In genomic region chr4:152715076-152715475, GRCh38 we compare ENCODE assay signal across 30 cellular contexts.
"Had no signal": no experiment of that assay in that cellular context is flagged by ENCODE, and none has a peak within 500 bp of the region (broad histone marks: within the 10 kb centered on the region; RNA-seq: fewer than 3 reads in every experiment).

No MANE protein-coding gene starts in this region.

- FAIRE-seq: endothelial cell of umbilical vein, keratinocyte had no signal

- H3K9me3 ChIP-seq: colonic mucosa, esophagus muscularis mucosa, gastroesophageal sphincter, suprapubic skin, transverse colon, vagina had no signal

- H2AFZ ChIP-seq: parathyroid adenoma had no signal

- H3K36me3 Mint-ChIP-seq: neural progenitor cell had no signal

- H3K4me1 ChIP-seq: colonic mucosa, esophagus muscularis mucosa, gastroesophageal sphincter, parathyroid adenoma, right atrium auricular region, transverse colon had no signal

- H3K4me3 Mint-ChIP-seq: nephron; neural progenitor cell; stimulated activated naive CD8-positive, alpha-beta T cell treated with anti-CD3 and anti-CD28 coated beads, Interleukin-15, amount 100 ng/mL, for 72 hours had no signal

- H3K27ac ChIP-seq: colonic mucosa, esophagus muscularis mucosa, foreskin keratinocyte, gastroesophageal sphincter, neural progenitor cell, parathyroid adenoma, right atrium auricular region, suprapubic skin, transverse colon, vagina had no signal

- H3K4me3 ChIP-seq: colonic mucosa, esophagus muscularis mucosa, gastroesophageal sphincter, heart left ventricle, neural progenitor cell, right atrium auricular region, smooth muscle cell, suprapubic skin, transverse colon, vagina had no signal

- H3K4me2 ChIP-seq: neural progenitor cell, smooth muscle cell had no signal

- H3K27ac Mint-ChIP-seq: nephron; neural progenitor cell; progenitor cell of endocrine pancreas; stimulated activated naive CD8-positive, alpha-beta T cell treated with anti-CD3 and anti-CD28 coated beads, Interleukin-15, amount 100 ng/mL, for 72 hours had no signal

- H3K27me3 ChIP-seq: colonic mucosa, esophagus muscularis mucosa, foreskin keratinocyte, gastroesophageal sphincter, heart left ventricle, neural progenitor cell, right atrium auricular region, suprapubic skin, transverse colon, vagina had no signal

- H3K79me2 ChIP-seq: parathyroid adenoma had no signal

- H3K9ac ChIP-seq: neural progenitor cell, parathyroid adenoma had no signal

- DNase-seq: colonic mucosa; dermis blood vessel endothelial cell; effector memory CD4-positive, alpha-beta T cell; foreskin keratinocyte; heart left ventricle; hippocampal formation; mesendoderm; midbrain; naive thymus-derived CD4-positive, alpha-beta T cell; stimulated activated CD4-positive, alpha-beta T cell treated with anti-CD3 and anti-CD28 coated beads, Interleukin-12 subunit alpha, Interleukin-12 subunit beta, amount 100 ng/mL, for 4 hours; stimulated activated CD4-positive, alpha-beta T cell treated with anti-CD3 and anti-CD28 coated beads, Interleukin-1b, Interleukin-23, amount 100 ng/mL, for 48 hours; stimulated activated CD4-positive, alpha-beta T cell treated with anti-CD3 and anti-CD28 coated beads, Interleukin-4, amount 100 ng/mL, for 1 hour; stimulated activated CD8-positive, alpha-beta memory T cell treated with anti-CD3 and anti-CD28 coated beads, Interleukin-4, amount 100 ng/mL, for 48 hours; stimulated activated naive CD4-positive, alpha-beta T cell; stimulated activated naive CD8-positive, alpha-beta T cell treated with anti-CD3 and anti-CD28 coated beads, Interleukin-15, amount 100 ng/mL, for 72 hours; transverse colon had no signal

- H3K36me3 ChIP-seq: colonic mucosa, esophagus muscularis mucosa, gastroesophageal sphincter, heart left ventricle, neural progenitor cell, right atrium auricular region, suprapubic skin, transverse colon, vagina had no signal

- H3K27me3 Mint-ChIP-seq: progenitor cell of endocrine pancreas; stimulated activated naive CD8-positive, alpha-beta T cell treated with anti-CD3 and anti-CD28 coated beads, Interleukin-15, amount 100 ng/mL, for 72 hours had no signal

- ATAC-seq: foreskin keratinocyte; gastroesophageal sphincter; left lobe of liver; naive thymus-derived CD4-positive, alpha-beta T cell; sciatic nerve; stimulated activated naive CD8-positive, alpha-beta T cell treated with anti-CD3 and anti-CD28 coated beads, Interleukin-15, amount 100 ng/mL, for 72 hours had no signal

- H3K4me1 Mint-ChIP-seq: naive thymus-derived CD4-positive, alpha-beta T cell; stimulated activated naive CD8-positive, alpha-beta T cell treated with anti-CD3 and anti-CD28 coated beads, Interleukin-15, amount 100 ng/mL, for 72 hours had no signal
